ENCODE assay signal across 18 cellular contexts in the genomic region with DNA sequence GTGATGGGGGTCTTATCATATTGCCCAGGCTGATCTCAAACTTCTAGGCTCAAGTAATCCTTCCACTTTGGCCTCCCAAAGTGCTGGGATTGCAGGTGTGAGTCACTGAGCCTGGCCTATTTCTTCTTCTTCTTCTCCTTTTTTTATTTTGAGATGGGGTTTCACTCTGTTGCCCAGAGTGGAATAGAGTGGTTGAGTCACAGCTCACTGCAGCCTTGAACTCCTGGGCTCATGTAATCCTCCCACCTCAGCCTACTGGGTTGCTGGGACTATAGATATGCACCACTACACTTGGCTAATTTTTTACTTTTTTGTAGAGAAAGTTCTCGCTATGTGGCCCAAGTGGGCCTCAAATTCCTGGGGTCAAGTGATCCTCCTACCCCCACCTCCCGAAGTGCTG.
A peak's percentile ranks its signal among the peaks of the same experiment; 100 is the strongest.
DNase-seq lines count a peak whose midpoint lies in the region; ATAC-seq and TF ChIP-seq lines count a peak whose summit lies in the region.
"Had no signal": no experiment of that assay in that cellular context is flagged by ENCODE, and none has a peak within 500 bp of the region (broad histone marks: within the 10 kb centered on the region; RNA-seq: fewer than 3 reads in every experiment).

No MANE protein-coding gene starts in this region.

- no peak for DNase-seq in HFFc6
- DNase-seq in Panc1 (ENCODE audit: low read depth, low spot score) = no peak
- peak; percentile 37 for DNase-seq in fibroblast of mammary gland (ENCODE audit: low read depth)
- DNase-seq in thyroid gland = peak; percentile 38 to 40
- DNase-seq in activated T-cell treated with anti-CD3 and anti-CD28 coated beads, Interleukin-2, amount 50 U/mL, for 48 hours = no peak
- DNase-seq in activated T-cell treated with anti-CD3 and anti-CD28 coated beads for 4 hours = no peak
- DNase-seq: activated CD4-positive, alpha-beta T cell treated with anti-CD3 and anti-CD28 coated beads, Interleukin-2, amount 50 U/mL, for 4 hours; activated naive CD8-positive, alpha-beta T cell treated with anti-CD3 and anti-CD28 coated beads for 36 hours; activated T-cell treated with anti-CD3 and anti-CD28 coated beads, Interleukin-2, amount 50 U/mL, for 24 hours; DMS79; effector CD8-positive, alpha-beta T cell; left lung; NCI-H1930; NCI-H524; PC-9; sigmoid colon had no signal

- H3K36me3 ChIP-seq in Panc1 (ENCODE audit: control insufficient read depth, insufficient read depth, low read length) (no peaks in the 10 kb centered on the region), thyroid gland (no peaks in the 10 kb centered on the region)
- H3K36me3 ChIP-seq: BLaER1 treated with 17β-estradiol and CSF1 and Interleukin-3, amounts not matched to agents 10 nM and 100 nM; left lung; sigmoid colon had no signal

- TF ChIP-seq CTCF in HFFc6 (IDR thresholded peaks at IDR 0.05) = no peak
- TF ChIP-seq CTCF in Panc1 (IDR thresholded peaks at IDR 0.05) = no peak
- no peak for TF ChIP-seq CTCF in fibroblast of mammary gland (conservative IDR thresholded peaks at IDR 0.05; ENCODE audit: control insufficient read depth, insufficient read depth, low read depth, low read length)
- TF ChIP-seq CTCF in thyroid gland (IDR thresholded peaks at IDR 0.05) = no peak

- in situ Hi-C loops in Panc1 (cut with HindIII; ENCODE audit: low pct_unique_long_range_greater_than_20kb, low sequenced_read_pairs) = no loop called here

- H3K4me1 Mint-ChIP-seq in HFFc6 (ENCODE audit: low read depth) = peaks cover 66% of the 10 kb centered on the region
- H3K4me1 Mint-ChIP-seq: activated naive CD8-positive, alpha-beta T cell treated with anti-CD3 and anti-CD28 coated beads for 36 hours had no signal

- no peaks in the 10 kb centered on the region for H3K36me3 Mint-ChIP-seq in HFFc6 (ENCODE audit: low read depth)
- H3K36me3 Mint-ChIP-seq: activated naive CD8-positive, alpha-beta T cell treated with anti-CD3 and anti-CD28 coated beads for 36 hours had no signal

- 42 to 81% methylated on average over 2 of the region's 2 CpGs for WGBS in thyroid gland, 2 donors

- TF ChIP-seq POLR2A in thyroid gland (IDR thresholded peaks at IDR 0.05) = no peak

- H3K4me1 ChIP-seq in Panc1 (ENCODE audit: control insufficient read depth, insufficient read depth, low read length) = peaks cover 39% of the 10 kb centered on the region
- H3K4me1 ChIP-seq in thyroid gland = peaks cover 0 to 12% of the 10 kb centered on the region in 2 donors
- H3K4me1 ChIP-seq: left lung had no signal

- H3K9me3 Mint-ChIP-seq in HFFc6 = no peaks in the 10 kb centered on the region
- H3K9me3 Mint-ChIP-seq: activated naive CD8-positive, alpha-beta T cell treated with anti-CD3 and anti-CD28 coated beads for 36 hours; activated T-cell treated with anti-CD3 and anti-CD28 coated beads, Interleukin-2, amount 50 U/mL, for 24 hours had no signal

- ATAC-seq in Panc1 (no peak), GM18867 (IDR thresholded peaks at IDR 0.05; ENCODE audit: unreplicated experiment) (no peak)
- ATAC-seq: left lung had no signal

- H3K27me3 Mint-ChIP-seq in HFFc6 (ENCODE audit: insufficient read depth) = no peaks in the 10 kb centered on the region; the same call in 1 of the 2 replicates
- H3K27me3 Mint-ChIP-seq: activated naive CD8-positive, alpha-beta T cell treated with anti-CD3 and anti-CD28 coated beads for 36 hours; activated T-cell treated with anti-CD3 and anti-CD28 coated beads, Interleukin-2, amount 50 U/mL, for 24 hours had no signal

- H3K9me3 ChIP-seq in Panc1 (ENCODE audit: control insufficient read depth, insufficient read depth, low read depth, low read length) = no peaks in the 10 kb centered on the region
- H3K9me3 ChIP-seq in thyroid gland = no peaks in the 10 kb centered on the region
- H3K9me3 ChIP-seq: left lung, sigmoid colon had no signal

- H3K27me3 ChIP-seq in Panc1 (ENCODE audit: control insufficient read depth, insufficient read depth, low read length) (no peaks in the 10 kb centered on the region), thyroid gland (no peaks in the 10 kb centered on the region)
- H3K27me3 ChIP-seq: BLaER1 treated with 17β-estradiol and CSF1 and Interleukin-3, amounts not matched to agents 10 nM and 100 nM; left lung; sigmoid colon had no signal

- BruUV-seq in Panc1 (replicated peaks; lab: Mats Ljungman, UMichigan) = no TSS peak

- intact Hi-C loops in Panc1 (cut with micrococcal nuclease; ENCODE audit: unreplicated experiment) = no loop called here
- intact Hi-C loops in thyroid gland (cut with DNase I) = no loop called here

- peak overlapping the region; percentile 48; the same call in 1 of the 2 replicates for H3K27ac Mint-ChIP-seq in HFFc6
- H3K27ac Mint-ChIP-seq: activated naive CD8-positive, alpha-beta T cell treated with anti-CD3 and anti-CD28 coated beads for 36 hours; activated T-cell treated with anti-CD3 and anti-CD28 coated beads, Interleukin-2, amount 50 U/mL, for 24 hours had no signal

- peak overlapping the region; percentile 91; the same call in 1 of the 2 replicates for H3K27ac ChIP-seq in Panc1 (ENCODE audit: low read length)
- H3K27ac ChIP-seq in thyroid gland = no peak overlapping the region
- H3K27ac ChIP-seq: BLaER1 treated with 17β-estradiol and CSF1 and Interleukin-3, amounts not matched to agents 10 nM and 100 nM; left lung; PC-9; sigmoid colon had no signal

- CTCF ChIA-PET in Panc1 (lab: Charles Lee) = no interaction called here

- H3K4me3 Mint-ChIP-seq in HFFc6 = 0 out of 2 replicates have a peak overlapping the region, but pooled peaks have one; percentile 10
- H3K4me3 Mint-ChIP-seq: activated naive CD8-positive, alpha-beta T cell treated with anti-CD3 and anti-CD28 coated beads for 36 hours; activated T-cell treated with anti-CD3 and anti-CD28 coated beads, Interleukin-2, amount 50 U/mL, for 24 hours had no signal

- no peak overlapping the region for H3K4me3 ChIP-seq in Panc1 (ENCODE audit: low read depth in 2 of 2, low read length in 2 of 2)
- H3K4me3 ChIP-seq in fibroblast of mammary gland (ENCODE audit: control insufficient read depth, low read depth, low read length) = no peak overlapping the region
- H3K4me3 ChIP-seq in thyroid gland (replicated peaks in 1 of 3) = no peak overlapping the region
- H3K4me3 ChIP-seq: BLaER1 treated with 17β-estradiol and CSF1 and Interleukin-3, amounts not matched to agents 10 nM and 100 nM; left lung; PC-9; sigmoid colon had no signal

- POLR2A ChIA-PET in Panc1 (lab: Charles Lee) = no interaction called here

Comparison
In these comparisons a context has a peak if more than half of its experiments do, and no peak if none do; other contexts are left out.
1. DNase-seq: peak in fibroblast of mammary gland (single experiment) and thyroid gland (2 of 2); none in HFFc6 (single experiment), Panc1 (single experiment), activated T-cell treated with anti-CD3 and anti-CD28 coated beads, Interleukin-2, amount 50 U/mL, for 48 hours (0 of 2) and activated T-cell treated with anti-CD3 and anti-CD28 coated beads for 4 hours (single experiment).